ENCODE assay signal across 15 cellular contexts in genomic region chr7:127948312-127948711, GRCh38.
DNase-seq lines count a peak whose midpoint lies in the region; ATAC-seq and TF ChIP-seq lines count a peak whose summit lies in the region.
"Had no signal": no experiment of that assay in that cellular context is flagged by ENCODE, and none has a peak within 500 bp of the region (broad histone marks: within the 10 kb centered on the region; RNA-seq: fewer than 3 reads in every experiment).

No MANE protein-coding gene starts in this region.

- H3K36me3 ChIP-seq in BLaER1: peaks cover 36% of the 10 kb centered on the region
- H3K36me3 ChIP-seq in GM23338 (ENCODE audit: insufficient read depth): no peaks in the 10 kb centered on the region
- H3K36me3 ChIP-seq in endodermal cell (ENCODE audit: control insufficient read depth, insufficient read depth, low read length): peaks cover 51% of the 10 kb centered on the region
- H3K36me3 ChIP-seq in H7 (replicated peaks; ENCODE audit: control insufficient read depth, insufficient read depth, low read length): no peaks in the 10 kb centered on the region

- peaks cover 100% of the 10 kb centered on the region for H3K4me1 ChIP-seq in BLaER1
- H3K4me1 ChIP-seq in GM23338 (ENCODE audit: insufficient read depth): peaks cover 40% of the 10 kb centered on the region
- H3K4me1 ChIP-seq in endodermal cell (ENCODE audit: control insufficient read depth, insufficient read depth, low read length): peaks cover 24% of the 10 kb centered on the region

- WGBS in endodermal cell (ENCODE audit: insufficient coverage in 1 of 2, insufficient read length in 1 of 2), 2 experiments: 83 to 100% methylated on average over 2 of the region's 2 CpGs

- H3K9me3 ChIP-seq in BLaER1 (peaks cover 16% of the 10 kb centered on the region), endodermal cell (ENCODE audit: control insufficient read depth, low read length) (no peaks in the 10 kb centered on the region)

- H3K27me3 Mint-ChIP-seq in GM23338 (ENCODE audit: insufficient read depth, low read depth, poor library complexity) (peaks cover 2% of the 10 kb centered on the region), endodermal cell (ENCODE audit: insufficient read depth) (no peaks in the 10 kb centered on the region)
- H3K27me3 Mint-ChIP-seq: CD4-positive, CD25-positive, alpha-beta regulatory T cell had no signal

- no peaks in the 10 kb centered on the region for H3K9me2 ChIP-seq in GM23338 (ENCODE audit: insufficient read depth)

- TF ChIP-seq CTCF in GM23338 (conservative IDR thresholded peaks at IDR 0.05; ENCODE audit: low read depth in 2 of 2) (no peak), endodermal cell (conservative IDR thresholded peaks at IDR 0.05) (no peak)

- H3K27me3 ChIP-seq in BLaER1: no peaks in the 10 kb centered on the region
- H3K27me3 ChIP-seq in GM23338 (ENCODE audit: insufficient read depth): no peaks in the 10 kb centered on the region
- H3K27me3 ChIP-seq in endodermal cell (ENCODE audit: control insufficient read depth, insufficient read depth, low read length, poor library complexity, severe bottlenecking): no peaks in the 10 kb centered on the region
- no peaks in the 10 kb centered on the region for H3K27me3 ChIP-seq in H7 (ENCODE audit: control insufficient read depth, insufficient read depth, low read length)

- ATAC-seq in GM23338: no peak

- H2AFZ ChIP-seq in GM23338: no peak overlapping the region

- H3K4me2 ChIP-seq in BLaER1: peak overlapping the region; percentile 90
- H3K4me2 ChIP-seq in GM23338: peak overlapping the region; percentile 35; the same call in 1 of the 2 replicates

- no peaks in the 10 kb centered on the region for H3K9me3 Mint-ChIP-seq in GM23338
- H3K9me3 Mint-ChIP-seq in endodermal cell: no peaks in the 10 kb centered on the region
- H3K9me3 Mint-ChIP-seq: CD4-positive, CD25-positive, alpha-beta regulatory T cell; CD8-positive, alpha-beta memory T cell; H9 had no signal

- H3K4me1 Mint-ChIP-seq in GM23338 (peaks cover 48% of the 10 kb centered on the region), endodermal cell (peaks cover 26% of the 10 kb centered on the region)

- no peak for DNase-seq in GM23338 (ENCODE audit: low spot score)
- DNase-seq in SK-N-DZ (ENCODE audit: low spot score): peak; percentile 78
- no peak for DNase-seq in endodermal cell
- no peak for DNase-seq in SKM-1 (lab: John Stamatoyannopoulos, UW; ENCODE audit: unreplicated experiment)
- DNase-seq in substantia nigra (lab: John Stamatoyannopoulos, UW): no peak
- no peak for DNase-seq in H7
- DNase-seq: 8988T; C1 segment of cervical spinal cord; CD4-positive, CD25-positive, alpha-beta regulatory T cell; CD8-positive, alpha-beta memory T cell; COR-L47; GDM1; GOT3; H9 had no signal

- H3K27ac ChIP-seq in BLaER1 (peak overlapping the region; percentile 79), GM23338 (ENCODE audit: low read depth) (no peak overlapping the region), endodermal cell (ENCODE audit: low read depth, low read length) (no peak overlapping the region), substantia nigra (ENCODE audit: low read depth, low read length, poor library complexity, severe bottlenecking) (no peak overlapping the region)

- H3K4me3 Mint-ChIP-seq in GM23338: no peak overlapping the region
- H3K4me3 Mint-ChIP-seq in endodermal cell: no peak overlapping the region
- H3K4me3 Mint-ChIP-seq: CD4-positive, CD25-positive, alpha-beta regulatory T cell; CD8-positive, alpha-beta memory T cell; H9 had no signal

- H4K20me1 ChIP-seq in BLaER1 (no peaks in the 10 kb centered on the region), GM23338 (replicated peaks; ENCODE audit: insufficient read depth) (peaks cover 27% of the 10 kb centered on the region; the same call in 1 of the 2 replicates)

- H3K36me3 Mint-ChIP-seq in GM23338 (ENCODE audit: low read depth) (0 out of 3 replicates have a peak, but pooled peaks cover 2% of the 10 kb centered on the region), endodermal cell (ENCODE audit: low read depth) (peaks cover 21% of the 10 kb centered on the region)

- H3K79me2 ChIP-seq in GM23338 (replicated peaks; ENCODE audit: insufficient read depth): peaks cover 3% of the 10 kb centered on the region; the same call in 1 of the 2 replicates

- no peaks in the 10 kb centered on the region for H3F3A ChIP-seq in GM23338 (replicated peaks; ENCODE audit: low read depth)

- H3K27ac Mint-ChIP-seq in GM23338: no peak overlapping the region
- H3K27ac Mint-ChIP-seq in endodermal cell: no peak overlapping the region
- H3K27ac Mint-ChIP-seq: H9 had no signal

- no peak overlapping the region for H3K4me3 ChIP-seq in BLaER1
- H3K4me3 ChIP-seq in GM23338: no peak overlapping the region
- peak overlapping the region; percentile 1 for H3K4me3 ChIP-seq in endodermal cell (ENCODE audit: low read length)
- H3K4me3 ChIP-seq in H7 (ENCODE audit: insufficient read depth, low read depth, low read length): no peak overlapping the region

- no peak overlapping the region for H3K9ac ChIP-seq in BLaER1
- H3K9ac ChIP-seq in endodermal cell (ENCODE audit: extremely low read depth, low read length, poor library complexity, severe bottlenecking): no peak overlapping the region

TF ChIP-seq in GM23338, 12 proteins besides CTCF, POLR2A, EP300 and RAD21 (continues in another document):
- TF ChIP-seq JUNB (IDR thresholded peaks at IDR 0.05; ENCODE audit: unreplicated experiment): no peak
- TF ChIP-seq NANOG (IDR thresholded peaks at IDR 0.05; ENCODE audit: borderline replicate concordance): no peak
- no peak for TF ChIP-seq EZH2 (IDR thresholded peaks at IDR 0.05; ENCODE audit: low read depth, unreplicated experiment)
- TF ChIP-seq ZNF462 (CRISPR knock-in tag; IDR thresholded peaks at IDR 0.05): no peak
